Comparison of ENCODE assay signal across 8 cellular contexts in the genomic region with DNA sequence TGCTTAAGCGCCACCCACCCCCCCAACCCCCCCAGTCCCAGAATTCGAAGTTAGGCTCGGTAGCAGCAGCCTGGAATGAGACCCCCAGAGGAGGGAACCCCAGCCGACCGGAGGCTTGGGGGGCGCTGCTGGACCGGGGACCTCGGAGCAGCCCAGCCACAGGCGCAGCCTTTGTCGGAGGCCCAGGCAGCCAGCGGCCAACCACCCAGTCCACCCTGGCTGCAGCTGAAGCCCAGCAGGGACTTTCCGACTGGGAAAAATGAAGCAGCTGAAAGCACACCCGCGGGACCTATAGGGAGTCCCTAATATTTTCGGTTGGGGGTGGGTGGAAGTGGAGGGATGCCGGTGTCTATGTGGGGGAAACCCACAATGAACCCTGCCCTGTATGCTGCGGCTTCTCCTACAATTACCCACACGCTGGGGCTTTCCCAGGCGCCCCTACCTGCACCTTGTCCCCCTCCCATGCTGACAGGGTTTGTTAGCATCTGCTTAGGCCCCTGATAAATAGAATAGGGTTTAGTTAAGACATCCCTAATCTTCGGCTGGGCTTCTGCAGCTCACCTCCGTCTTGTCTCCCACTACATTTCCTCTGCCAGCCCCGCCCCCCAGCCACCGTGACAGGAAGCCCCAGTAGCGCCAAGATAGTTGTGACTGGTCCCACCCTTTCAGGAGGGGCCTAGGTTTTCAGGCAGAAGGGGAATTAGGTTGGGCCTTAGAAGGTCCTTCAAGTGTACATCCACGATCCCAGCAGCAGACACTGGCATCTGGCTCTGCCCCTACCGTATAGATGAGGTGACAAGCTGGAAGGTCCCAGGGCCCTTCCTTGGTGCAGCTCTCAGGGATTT. TPM values are rescaled to one million over a fixed set of nuclear protein-coding genes. Genes with fewer than 3 reads are reported as not detected.
DNase-seq lines count a peak whose midpoint lies in the region; ATAC-seq, FAIRE-seq and TF ChIP-seq lines count a peak whose summit lies in the region.

No MANE protein-coding gene starts in this region.

- 2 to 5% (median 3%) methylated on average over 22 to 26 of the region's 26 CpGs for WGBS in ovary, 3 donors
- WGBS in transverse colon (ENCODE audit: low coverage in 1 of 2), 2 donors: 0 to 7% methylated on average over 2 to 26 of the region's 26 CpGs

- no peak for FAIRE-seq in RCC 7860 (lab: Jason Lieb, UNC)

- H3K9ac ChIP-seq in ES-I3 (ENCODE audit: low read depth, low read length): peak overlapping the region; percentile 59; the same call in 1 of the 2 replicates

- TF ChIP-seq CTCF in RWPE1 (conservative IDR thresholded peaks at IDR 0.05; ENCODE audit: low read depth) (no peak), ovary (IDR thresholded peaks at IDR 0.05) (no peak), transverse colon (IDR thresholded peaks at IDR 0.05) (no peak)

- DNase-seq in RWPE1 (ENCODE audit: low spot score): no peak
- peak; percentile 64 for DNase-seq in activated gamma-delta T cell treated with anti-CD3 and anti-CD28 coated beads, Interleukin-2, amount 50 U/mL, for 16 hours (ENCODE audit: low read depth)
- peak; percentile 44 for DNase-seq in glomerular visceral epithelial cell (ENCODE audit: extremely low spot score)
- DNase-seq in ovary: peak; percentile 63 to 79 (median 72)
- peak; percentile 79 for DNase-seq in transverse colon
- DNase-seq in RCC 7860 (ENCODE audit: low spot score): no peak

- in situ Hi-C loops in transverse colon (cut with MboI; ENCODE audit: low pct_ligation_motif_present in 1 of 4, low pct_unique_long_range_greater_than_20kb in 1 of 4, low sequenced_read_pairs in 3 of 4): loop anchor here in 1 of 4 donors (25.0 kb wide), 1 partner anchor 186 kb away; the partner anchor contains the start of gene BSDC1

- ATAC-seq in HG02588 (IDR thresholded peaks at IDR 0.05; ENCODE audit: unreplicated experiment): peak; percentile 39

- TF ChIP-seq POLR2A in ovary (IDR thresholded peaks at IDR 0.05) (no peak), transverse colon (IDR thresholded peaks at IDR 0.05) (no peak)

- POLR2A ChIA-PET in RWPE1 (lab: Yijun Ruan, JAX; ENCODE audit: low non-redundant PET): interaction anchor here (0.7 kb wide), 1 partner anchor 14 kb away, joined by 3 read pairs; no protein-coding TSS in a partner anchor

- CTCF ChIA-PET in RWPE1 (lab: Yijun Ruan, JAX): interaction anchor here (1.2 kb wide), 1 partner anchor 14 kb away, joined by 5 read pairs; no protein-coding TSS in a partner anchor

- H3K27me3 ChIP-seq in ovary (no peaks in the 10 kb centered on the region), transverse colon (no peaks in the 10 kb centered on the region)

- TF ChIP-seq EP300 in ovary (IDR thresholded peaks at IDR 0.05) (no peak), transverse colon (IDR thresholded peaks at IDR 0.05; ENCODE audit: low read depth) (no peak)

- peaks cover 25% of the 10 kb centered on the region; the same call in 1 of the 2 replicates for H3K4me1 ChIP-seq in ES-I3 (ENCODE audit: insufficient read depth, low read length)
- peaks cover 17% of the 10 kb centered on the region for H3K4me1 ChIP-seq in ovary (ENCODE audit: insufficient read depth)
- H3K4me1 ChIP-seq in transverse colon: peaks cover 19 to 39% (median 34%) of the 10 kb centered on the region in 4 donors

- H3K27ac ChIP-seq in RWPE1: peak overlapping the region; percentile 71
- H3K27ac ChIP-seq in ovary: peak overlapping the region; percentile 59 to 72
- H3K27ac ChIP-seq in transverse colon: peak overlapping the region; percentile 73 to 92 (median 83)

- H3K4me3 ChIP-seq in ovary: peak overlapping the region; percentile 48
- H3K4me3 ChIP-seq in transverse colon: peak overlapping the region; percentile 38 to 61 (median 50)

- intact Hi-C loops in ovary (cut with DNase I): no loop called here
- intact Hi-C loops in transverse colon (cut with DNase I; ENCODE audit: low total_unique reads): no loop called here

- H3K9me3 ChIP-seq in ES-I3 (ENCODE audit: control insufficient read depth, insufficient read depth, low read length) (no peaks in the 10 kb centered on the region), ovary (no peaks in the 10 kb centered on the region), transverse colon (no peaks in the 10 kb centered on the region)

- peaks cover 8% of the 10 kb centered on the region for H3K36me3 ChIP-seq in ES-I3 (ENCODE audit: insufficient read depth, low read length)
- no peaks in the 10 kb centered on the region for H3K36me3 ChIP-seq in ovary
- peaks cover 0 to 14% (median 2%) of the 10 kb centered on the region in 4 donors for H3K36me3 ChIP-seq in transverse colon

RNA-seq across cellular contexts. Expression of gene CCDC28B, which starts 0.8 kb away (rescaled TPM):
- total RNA-seq in ovary (1 to 10 TPM; 3.2 to 9.4 (median 6.2) TPM), transverse colon (1 to 10 TPM in 3 of 4 donors, not detected in 1; 1.2 to 4.0 (median 2.7) TPM)
- polyA plus RNA-seq in ovary: 1 to 10 TPM; 2.3 to 6.8 TPM

RNA-seq across cellular contexts. Expression of gene IQCC, which starts 4.2 kb away (rescaled TPM):
- total RNA-seq in ovary (1 to 10 TPM; 2.3 to 3.6 (median 2.6) TPM), transverse colon (1 to 10 TPM in 2 of 4 donors, under 1 TPM in 1, not detected in 1; 1.00 to 2.0 (median 1.9) TPM)
- 1 to 10 TPM; 2.3 to 4.7 TPM for polyA plus RNA-seq in ovary

RNA-seq across cellular contexts. Expression of gene DCDC2B, which starts 7.7 kb away (rescaled TPM):
- 10 to 100 TPM in 1 of 7 donors, 1 to 10 TPM in 1, under 1 TPM in 2, not detected in 3; 0.22 to 13.3 (median 0.99) TPM for total RNA-seq in ovary
- under 1 TPM in 1 of 2 donors, not detected in 1; 0.05 TPM for polyA plus RNA-seq in ovary
- not detected for total RNA-seq in transverse colon

RNA-seq across cellular contexts. Expression of gene TMEM234, which starts 20.9 kb away (rescaled TPM):
- total RNA-seq in ovary (10 to 100 TPM; 11.6 to 34.6 (median 24.6) TPM), transverse colon (100 to 1,000 TPM in 1 of 4 donors, 10 to 100 TPM in 3; 16.5 to 166 (median 22.7) TPM)
- polyA plus RNA-seq in ovary: 10 to 100 TPM in 1 of 2 donors, 1 to 10 TPM in 1; 9.4 to 13.8 TPM

RNA-seq across cellular contexts. Expression of gene EIF3I, which starts 21.0 kb away (rescaled TPM):
- 100 to 1,000 TPM; 140 to 194 (median 161) TPM for total RNA-seq in ovary
- polyA plus RNA-seq in ovary: 100 to 1,000 TPM; 189 to 272 TPM
- 100 to 1,000 TPM in 3 of 4 donors, 10 to 100 TPM in 1; 43.8 to 122 (median 114) TPM for total RNA-seq in transverse colon

Comparison
In these comparisons a context has a peak if more than half of its experiments do, and no peak if none do; other contexts are left out.
1. DNase-seq: peak in activated gamma-delta T cell treated with anti-CD3 and anti-CD28 coated beads, Interleukin-2, amount 50 U/mL, for 16 hours (single experiment), glomerular visceral epithelial cell (single experiment), ovary (5 of 5) and transverse colon (single experiment); none in RWPE1 (single experiment) and RCC 7860 (single experiment).
2. Peak in every context shown above with its lines, with median percentiles within 50 percentile points of each other: H3K27ac ChIP-seq.